In the genomic region with DNA sequence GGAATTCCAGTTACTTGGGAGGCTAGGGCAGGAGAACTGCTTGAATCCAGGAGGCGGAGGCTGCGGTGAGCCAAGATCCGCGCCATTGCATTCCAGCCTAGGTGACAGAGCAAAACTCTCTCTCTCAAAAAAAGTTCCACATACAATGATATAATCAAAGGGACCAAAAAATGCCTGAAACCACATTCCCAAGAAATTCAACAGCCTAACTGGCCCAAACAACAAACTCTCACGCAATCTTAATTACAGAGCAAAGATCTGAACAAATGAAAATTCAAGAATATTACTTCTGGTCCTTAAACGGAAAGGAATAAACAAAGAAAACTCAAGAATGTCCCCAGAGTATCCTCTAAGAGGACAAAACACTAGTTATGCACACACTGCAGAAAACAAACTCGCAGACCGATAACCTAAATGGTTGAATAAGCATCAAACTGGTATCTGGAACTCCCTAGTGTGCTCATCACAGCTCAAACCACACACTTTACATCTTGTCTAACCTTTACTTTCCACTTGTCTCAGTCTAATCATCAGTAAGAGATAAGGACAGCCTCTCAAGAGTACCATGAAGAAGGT, we compare ENCODE assay signal across 9 cellular contexts. TPM values are rescaled to one million over a fixed set of nuclear protein-coding genes. Genes with fewer than 3 reads are reported as not detected.
A peak's percentile ranks its signal among the peaks of the same experiment; 100 is the strongest.
DNase-seq lines count a peak whose midpoint lies in the region; ATAC-seq and TF ChIP-seq lines count a peak whose summit lies in the region.
"Had no signal": no experiment of that assay in that cellular context is flagged by ENCODE, and none has a peak within 500 bp of the region (broad histone marks: within the 10 kb centered on the region; RNA-seq: fewer than 3 reads in every experiment).

No MANE protein-coding gene starts in this region.

- H3K27me3 Mint-ChIP-seq in activated T-cell treated with anti-CD3 and anti-CD28 coated beads, Interleukin-2, amount 50 U/mL, for 24 hours = no peaks in the 10 kb centered on the region

- peak overlapping the region; percentile 97 for H3K27ac Mint-ChIP-seq in activated T-cell treated with anti-CD3 and anti-CD28 coated beads, Interleukin-2, amount 50 U/mL, for 24 hours

- H3K4me3 Mint-ChIP-seq in activated T-cell treated with anti-CD3 and anti-CD28 coated beads, Interleukin-2, amount 50 U/mL, for 24 hours = peak overlapping the region; percentile 94

- H3K36me3 ChIP-seq in SU-DHL-6 (ENCODE audit: low read length) = peaks cover 19% of the 10 kb centered on the region
- H3K36me3 ChIP-seq in thymus (ENCODE audit: control insufficient read depth, insufficient read depth) = peaks cover 27% of the 10 kb centered on the region
- no peaks in the 10 kb centered on the region; the same call in 1 of the 2 replicates for H3K36me3 ChIP-seq in H7 (replicated peaks; ENCODE audit: control insufficient read depth, insufficient read depth, low read length)
- H3K36me3 ChIP-seq in mucosa of descending colon (ENCODE audit: low read depth) = peaks cover 7% of the 10 kb centered on the region

- H3K27me3 ChIP-seq in SU-DHL-6 (ENCODE audit: low read length) (no peaks in the 10 kb centered on the region), thymus (ENCODE audit: control insufficient read depth, insufficient read depth) (no peaks in the 10 kb centered on the region), H7 (ENCODE audit: control insufficient read depth, insufficient read depth, low read length) (no peaks in the 10 kb centered on the region)

- peaks cover 23% of the 10 kb centered on the region for H3K4me1 ChIP-seq in thymus (ENCODE audit: control insufficient read depth, insufficient read depth, low read length)
- H3K4me1 ChIP-seq in mucosa of descending colon (ENCODE audit: low read depth) = peaks cover 12% of the 10 kb centered on the region

- no peak for TF ChIP-seq CTCF in SU-DHL-6 (IDR thresholded peaks at IDR 0.05; ENCODE audit: insufficient read depth, low read length, poor library complexity, severe bottlenecking)
- no peak for TF ChIP-seq CTCF in mucosa of descending colon (IDR thresholded peaks at IDR 0.05)

- no peak for DNase-seq in activated T-cell treated with anti-CD3 and anti-CD28 coated beads, Interleukin-2, amount 50 U/mL, for 24 hours
- no peak for DNase-seq in activated T-cell treated with anti-CD3 and anti-CD28 coated beads, Interleukin-2, amount 50 U/mL, for 1 hour
- DNase-seq in germinal center (ENCODE audit: low spot score) = peak; percentile 64
- DNase-seq in H7 = no peak
- no peak for DNase-seq in NCI-H1436 treated with DMSO at 0.1 percent for 48 hours (lab: John Stamatoyannopoulos, UW)
- no peak for DNase-seq in mucosa of descending colon

- H3K9ac ChIP-seq in SU-DHL-6 (ENCODE audit: low read length) = no peak overlapping the region

- peak overlapping the region; percentile 97 for H3K4me3 ChIP-seq in SU-DHL-6 (ENCODE audit: insufficient read depth, low read length, poor library complexity, severe bottlenecking)
- peak overlapping the region; percentile 100 for H3K4me3 ChIP-seq in thymus (ENCODE audit: low read length)
- H3K4me3 ChIP-seq in H7 (ENCODE audit: insufficient read depth, low read depth, low read length) = no peak overlapping the region
- H3K4me3 ChIP-seq in mucosa of descending colon = no peak overlapping the region

- intact Hi-C loops in mucosa of descending colon (cut with DNase I, micrococcal nuclease) = no loop called here

- H3K4me1 Mint-ChIP-seq in activated T-cell treated with anti-CD3 and anti-CD28 coated beads, Interleukin-2, amount 50 U/mL, for 24 hours (ENCODE audit: low read depth) = peaks cover 60% of the 10 kb centered on the region

- H3K27ac ChIP-seq in SU-DHL-6 (ENCODE audit: low read depth, low read length) = peak overlapping the region; percentile 44
- no peak overlapping the region for H3K27ac ChIP-seq in thymus (ENCODE audit: low read depth)

- no peaks in the 10 kb centered on the region for H3K9me3 Mint-ChIP-seq in activated T-cell treated with anti-CD3 and anti-CD28 coated beads, Interleukin-2, amount 50 U/mL, for 24 hours

- H3K4me2 ChIP-seq in SU-DHL-6 (ENCODE audit: low read depth, low read length, poor library complexity, severe bottlenecking) = peak overlapping the region; percentile 100

- H4K20me1 ChIP-seq in SU-DHL-6 (ENCODE audit: low read depth, low read length) = peaks cover 32% of the 10 kb centered on the region

- WGBS in thymus = 92% methylated on average over 8 of the region's 8 CpGs

- peaks cover 80% of the 10 kb centered on the region for H3K36me3 Mint-ChIP-seq in activated T-cell treated with anti-CD3 and anti-CD28 coated beads, Interleukin-2, amount 50 U/mL, for 24 hours (ENCODE audit: low read depth)

- no peak for ATAC-seq in mucosa of descending colon

- H3F3A ChIP-seq in SU-DHL-6 (ENCODE audit: insufficient read depth) = peaks cover 31% of the 10 kb centered on the region

- peaks cover 79% of the 10 kb centered on the region for H3K79me2 ChIP-seq in SU-DHL-6 (ENCODE audit: insufficient read depth, low read length)

- H2AFZ ChIP-seq in SU-DHL-6 (ENCODE audit: low read depth, low read length, severe bottlenecking) = no peak overlapping the region

- no peaks in the 10 kb centered on the region for H3K9me2 ChIP-seq in SU-DHL-6 (replicated peaks; ENCODE audit: insufficient read depth, low read length)

- no peaks in the 10 kb centered on the region for H3K9me3 ChIP-seq in SU-DHL-6 (ENCODE audit: insufficient read depth, low read length)
- no peaks in the 10 kb centered on the region for H3K9me3 ChIP-seq in thymus (ENCODE audit: control insufficient read depth)
- H3K9me3 ChIP-seq in mucosa of descending colon = no peaks in the 10 kb centered on the region

RNA-seq across cellular contexts. Expression of gene OGA, which starts 3.7 kb away (rescaled TPM):
- polyA plus RNA-seq in thymus = 154 TPM
- 56.3 and 96.7 TPM in 2 replicates for total RNA-seq in H7 (2014; rRNA removed; shearing (Covaris generic))
- total RNA-seq in mucosa of descending colon = 100 to 1,000 TPM in 2 of 3 donors, 10 to 100 TPM in 1; 80.8 to 112 (median 110) TPM

RNA-seq across cellular contexts. Expression of gene KCNIP2, which starts 29.0 kb away (rescaled TPM):
- 1.3 TPM for polyA plus RNA-seq in thymus
- 2.3 and 5.9 TPM in 2 replicates for total RNA-seq in H7 (2014; rRNA removed; shearing (Covaris generic))
- 1 to 10 TPM; 3.7 to 5.9 (median 4.2) TPM for total RNA-seq in mucosa of descending colon

RNA-seq across cellular contexts. Expression of gene NPM3, which starts 31.3 kb away (rescaled TPM):
- 30.6 TPM for polyA plus RNA-seq in thymus
- 332 and 360 TPM in 2 replicates for total RNA-seq in H7 (2014; rRNA removed; shearing (Covaris generic))
- 10 to 100 TPM; 14.4 to 27.4 (median 15.3) TPM for total RNA-seq in mucosa of descending colon

RNA-seq across cellular contexts. Expression of gene FGF8, which starts 38.6 kb away (rescaled TPM):
- polyA plus RNA-seq in thymus = not detected
- total RNA-seq in H7 (2014; rRNA removed; shearing (Covaris generic)) = 43.0 and 59.8 TPM in 2 replicates
- total RNA-seq in mucosa of descending colon = not detected
- total RNA-seq: T-helper 1 cell treated with Interleukin-12 subunit alpha and Interleukin-12 subunit beta and Interleukin-4 antibody, amounts not matched to agents 30 ng/mL and 1 ng/mL, for 36 hours had no signal

Comparison
In these comparisons a context has a peak if more than half of its experiments do, and no peak if none do; other contexts are left out.
1. H3K4me3 ChIP-seq: peak in SU-DHL-6 (single experiment) and thymus (single experiment); none in H7 (single experiment) and mucosa of descending colon (single experiment).
2. RNA of gene NPM3, which starts 31.3 kb away (total RNA-seq): 332 to 360 TPM in H7; 14.4 to 27.4 TPM in mucosa of descending colon; every median in the first group is over 10 times any median in the second.